8 cellular contexts compared by ENCODE assay signal in the genomic region with DNA sequence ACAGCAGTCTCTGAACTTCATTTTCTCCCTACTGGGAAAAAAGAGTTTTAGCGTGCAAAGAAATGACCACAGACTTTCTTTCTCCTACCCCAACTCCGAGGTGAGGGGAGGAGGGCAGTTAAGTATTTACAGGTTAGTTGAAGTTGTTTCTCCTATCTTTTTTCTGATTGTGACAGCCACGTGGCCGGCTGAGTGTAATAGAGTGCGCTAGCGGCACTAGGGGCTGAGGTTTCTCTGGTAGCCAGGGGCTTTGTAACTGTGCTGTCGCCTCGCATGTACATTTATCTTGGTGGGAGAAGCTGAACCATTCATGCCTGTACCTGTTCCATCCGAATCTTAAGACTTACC. TPM values are rescaled to one million over a fixed set of nuclear protein-coding genes. Genes with fewer than 3 reads are reported as not detected.
DNase-seq lines count a peak whose midpoint lies in the region; ATAC-seq and TF ChIP-seq lines count a peak whose summit lies in the region.

No MANE protein-coding gene starts in this region.

- H3K4me3 ChIP-seq in PC-3 (ENCODE audit: low read length) = peak overlapping the region; percentile 79

- peak; percentile 40 for DNase-seq in NCI-H2107 treated with DMSO at 0.1 percent for 48 hours (lab: John Stamatoyannopoulos, UW; ENCODE audit: unreplicated experiment)
- DNase-seq in NCI-H2107 (lab: John Stamatoyannopoulos, UW) = no peak
- peak; percentile 28 for DNase-seq in PC-3
- DNase-seq in immature natural killer cell = peak in 1 of 3 donors; percentile 39
- peak; percentile 33 to 41 for DNase-seq in stimulated activated CD4-positive, alpha-beta T cell treated with anti-CD3 and anti-CD28 coated beads, Interleukin-2, amount 100 ng/mL, for 48 hours
- DNase-seq in cortex of kidney (lab: John Stamatoyannopoulos, UW) = no peak

- peak overlapping the region; percentile 58 for H3K27ac ChIP-seq in PC-3 (ENCODE audit: low read length)

- no peaks in the 10 kb centered on the region for H3K9me3 ChIP-seq in PC-3 (ENCODE audit: low read length)

- peaks cover 13% of the 10 kb centered on the region for H3F3A ChIP-seq in PC-3 (ENCODE audit: low read length, unreplicated experiment)

- peak overlapping the region; percentile 58 for H2AFZ ChIP-seq in PC-3 (ENCODE audit: low read length)

- peaks cover 29% of the 10 kb centered on the region for H3K4me1 ChIP-seq in PC-3 (ENCODE audit: insufficient read depth, low read length)

- peak overlapping the region; percentile 91 for H3K9ac ChIP-seq in PC-3 (ENCODE audit: low read length)

- no peaks in the 10 kb centered on the region for H3K27me3 Mint-ChIP-seq in activated naive CD4-positive, alpha-beta T cell treated with anti-CD3 and anti-CD28 coated beads, Interleukin-2, amount 50 U/mL, for 24 hours
- H3K27me3 Mint-ChIP-seq in immature natural killer cell (ENCODE audit: low read depth in 3 of 3) = peaks cover 7 to 13% (median 13%) of the 10 kb centered on the region in 3 donors

- peaks cover 48% of the 10 kb centered on the region for H3K4me1 Mint-ChIP-seq in activated naive CD4-positive, alpha-beta T cell treated with anti-CD3 and anti-CD28 coated beads, Interleukin-2, amount 50 U/mL, for 24 hours
- H3K4me1 Mint-ChIP-seq in immature natural killer cell = peaks cover 53 to 78% of the 10 kb centered on the region in 2 donors

- CTCF ChIA-PET in PC-3 (lab: Charles Lee) = no interaction called here

- peak overlapping the region; percentile 95 for H3K4me3 Mint-ChIP-seq in activated naive CD4-positive, alpha-beta T cell treated with anti-CD3 and anti-CD28 coated beads, Interleukin-2, amount 50 U/mL, for 24 hours
- peak overlapping the region; percentile 89 to 97 (median 91) for H3K4me3 Mint-ChIP-seq in immature natural killer cell

- TF ChIP-seq CTCF in PC-3 (conservative IDR thresholded peaks at IDR 0.05; ENCODE audit: low read depth, low read length) = no peak

- no peaks in the 10 kb centered on the region for H3K36me3 ChIP-seq in PC-3 (ENCODE audit: low read depth, low read length)

- H3K36me3 Mint-ChIP-seq in activated naive CD4-positive, alpha-beta T cell treated with anti-CD3 and anti-CD28 coated beads, Interleukin-2, amount 50 U/mL, for 24 hours = peaks cover 4% of the 10 kb centered on the region
- no peaks in the 10 kb centered on the region for H3K36me3 Mint-ChIP-seq in immature natural killer cell

- ATAC-seq in HG02798 (IDR thresholded peaks at IDR 0.05; ENCODE audit: poor library complexity, unreplicated experiment) (peak; percentile 9), PC-3 (no peak)

- intact Hi-C loops in PC-3 (cut with micrococcal nuclease) = no loop called here

- H3K79me2 ChIP-seq in PC-3 (ENCODE audit: low read length) = peaks cover 61% of the 10 kb centered on the region

- H4K20me1 ChIP-seq in PC-3 (ENCODE audit: low read length) = no peaks in the 10 kb centered on the region

- H3K27ac Mint-ChIP-seq in activated naive CD4-positive, alpha-beta T cell treated with anti-CD3 and anti-CD28 coated beads, Interleukin-2, amount 50 U/mL, for 24 hours = peak overlapping the region; percentile 97
- peak overlapping the region; percentile 94 to 99 (median 96) for H3K27ac Mint-ChIP-seq in immature natural killer cell

- no peaks in the 10 kb centered on the region for H3K27me3 ChIP-seq in PC-3 (ENCODE audit: low read length)

- H3K9me3 Mint-ChIP-seq in activated naive CD4-positive, alpha-beta T cell treated with anti-CD3 and anti-CD28 coated beads, Interleukin-2, amount 50 U/mL, for 24 hours = peaks cover 1% of the 10 kb centered on the region
- H3K9me3 Mint-ChIP-seq in immature natural killer cell = peaks cover 0 to under 1% (median 0%) of the 10 kb centered on the region in 6 donors

- BruUV-seq in PC-3 (replicated peaks; lab: Mats Ljungman, UMichigan) = TSS peak; percentile 45

- POLR2A ChIA-PET in PC-3 (lab: Charles Lee; ENCODE audit: unreplicated experiment) = no interaction called here

- peak overlapping the region; percentile 89 for H3K4me2 ChIP-seq in PC-3 (ENCODE audit: low read length)

- no peaks in the 10 kb centered on the region for H3K9me2 ChIP-seq in PC-3 (replicated peaks; ENCODE audit: low read length)

RNA-seq across cellular contexts. Expression of gene FOXN2, which starts 1.3 kb away (rescaled TPM):
- total RNA-seq in PC-3 (2014; rRNA removed) = 10.5 and 12.1 TPM in 2 replicates
- polyA plus RNA-seq in immature natural killer cell = 10 to 100 TPM; 20.6 to 50.8 (median 42.2) TPM

Comparison
In these comparisons a context has a peak if more than half of its experiments do, and no peak if none do; other contexts are left out.
1. DNase-seq: peak in NCI-H2107 treated with DMSO at 0.1 percent for 48 hours (single experiment), PC-3 (single experiment) and stimulated activated CD4-positive, alpha-beta T cell treated with anti-CD3 and anti-CD28 coated beads, Interleukin-2, amount 100 ng/mL, for 48 hours (2 of 2); none in NCI-H2107 (single experiment) and cortex of kidney (single experiment).